In genomic region chr17:46212634-46213435, GRCh38 we compare ENCODE assay signal across 8 cellular contexts. TPM values are rescaled to one million over a fixed set of nuclear protein-coding genes. Genes with fewer than 3 reads are reported as not detected.
A peak's percentile ranks its signal among the peaks of the same experiment; 100 is the strongest.
DNase-seq lines count a peak whose midpoint lies in the region; ATAC-seq and TF ChIP-seq lines count a peak whose summit lies in the region.

No MANE protein-coding gene starts in this region.

- no peak for TF ChIP-seq EP300 in esophagus muscularis mucosa (IDR thresholded peaks at IDR 0.05)

- H3K27ac ChIP-seq in HEK293 (ENCODE audit: extremely low read depth, low read depth, low read length) = no peak overlapping the region
- H3K27ac ChIP-seq in esophagus muscularis mucosa (replicated peaks in 1 of 4) = peak overlapping the region; percentile 13 to 55 (median 32)
- H3K27ac ChIP-seq in upper lobe of right lung = no peak overlapping the region

- H3K36me3 ChIP-seq in HEK293 (ENCODE audit: control insufficient read depth in 2 of 2, insufficient read depth in 1 of 2, low read length in 2 of 2) (peaks cover 66 to 81% of the 10 kb centered on the region in 2 experiments), esophagus muscularis mucosa (peaks cover 0 to 14% (median 5%) of the 10 kb centered on the region in 4 donors), upper lobe of right lung (peaks cover 14% of the 10 kb centered on the region)

- no peaks in the 10 kb centered on the region for H3K27me3 ChIP-seq in esophagus muscularis mucosa
- no peaks in the 10 kb centered on the region for H3K27me3 ChIP-seq in upper lobe of right lung

- H3K4me1 ChIP-seq in HEK293 (ENCODE audit: control insufficient read depth, insufficient read depth, low read length) = no peaks in the 10 kb centered on the region
- H3K4me1 ChIP-seq in esophagus muscularis mucosa = peaks cover 7 to 47% (median 34%) of the 10 kb centered on the region in 4 donors
- no peaks in the 10 kb centered on the region for H3K4me1 ChIP-seq in upper lobe of right lung

- intact Hi-C loops in CD14-positive monocyte (cut with micrococcal nuclease) = loop anchor here in 1 of 2 donors (2.0 kb wide), 1 partner anchor 18 kb away; no protein-coding TSS in a partner anchor
- intact Hi-C loops in esophagus muscularis mucosa (cut with DNase I) = loop anchor here (1.0 to 5.0 kb wide), 2 partner anchors 171 to 211 kb away; no protein-coding TSS in a partner anchor
- intact Hi-C loops in natural killer cell (cut with micrococcal nuclease) = loop anchor here (1.0 kb wide), 3 partner anchors 19 to 211 kb away; no protein-coding TSS in a partner anchor
- intact Hi-C loops in upper lobe of right lung (cut with DNase I) = loop anchor here (5.0 kb wide), 1 partner anchor 211 kb away; no protein-coding TSS in a partner anchor

- POLR2A ChIA-PET in HEK293 (lab: Yijun Ruan, JAX) = interaction anchor here (1.1 to 2.0 kb wide), 3 partner anchors 14 to 54 kb away, joined by 3 to 12 read pairs (median 4); partner anchors contain the start of gene KANSL1

- H3K4me1 Mint-ChIP-seq in CD14-positive monocyte (peaks cover 17% of the 10 kb centered on the region), natural killer cell (peaks cover 14 to 18% of the 10 kb centered on the region in 2 donors)

- ATAC-seq in natural killer cell (peak; percentile 84 to 98 (median 94)), upper lobe of right lung (peak; percentile 83), GM18861 (IDR thresholded peaks at IDR 0.05; ENCODE audit: unreplicated experiment) (no peak)

- H3K4me3 ChIP-seq in HEK293 (ENCODE audit: low read depth, low read length) (no peak overlapping the region), esophagus muscularis mucosa (no peak overlapping the region), upper lobe of right lung (no peak overlapping the region)

- H3K4me3 Mint-ChIP-seq in CD14-positive monocyte (no peak overlapping the region), natural killer cell (peak overlapping the region; percentile 79)

- CTCF ChIA-PET in HEK293 (lab: Yijun Ruan, JAX) = interaction anchor here (0.6 to 4.6 kb wide), 36 partner anchors 9 to 885 kb away, joined by 3 to 96 read pairs (median 4); partner anchors contain the start of gene KANSL1

- peaks cover 0 to 2% (median 0%) of the 10 kb centered on the region in 3 donors for H3K27me3 Mint-ChIP-seq in CD14-positive monocyte (ENCODE audit: low read depth in 3 of 3)
- no peaks in the 10 kb centered on the region for H3K27me3 Mint-ChIP-seq in natural killer cell (ENCODE audit: low read depth in 2 of 2)

- H3K36me3 Mint-ChIP-seq in CD14-positive monocyte (peaks cover 6 to 10% of the 10 kb centered on the region in 2 donors), natural killer cell (peaks cover 10% of the 10 kb centered on the region)

- H3K9me3 Mint-ChIP-seq in CD14-positive monocyte (no peaks in the 10 kb centered on the region), natural killer cell (no peaks in the 10 kb centered on the region)

- H3K27ac Mint-ChIP-seq in CD14-positive monocyte (peak overlapping the region in 1 of 7 donors; percentile 3), natural killer cell (peak overlapping the region; percentile 79 to 90)

- TF ChIP-seq POLR2A in esophagus muscularis mucosa (IDR thresholded peaks at IDR 0.05; ENCODE audit: low read depth) = no peak

- WGBS in esophagus muscularis mucosa = 42% methylated on average over 11 of the region's 11 CpGs

- no peaks in the 10 kb centered on the region for H3K9me3 ChIP-seq in HEK293 (ENCODE audit: control insufficient read depth, insufficient read depth, low read depth, low read length)
- no peaks in the 10 kb centered on the region for H3K9me3 ChIP-seq in esophagus muscularis mucosa
- H3K9me3 ChIP-seq in upper lobe of right lung = no peaks in the 10 kb centered on the region

- DNase-seq in CD14-positive monocyte (ENCODE audit: low spot score) (no peak), NCI-H82 (lab: John Stamatoyannopoulos, UW) (peak; percentile 77), esophagus muscularis mucosa (ENCODE audit: extremely low spot score) (peak; percentile 92), natural killer cell (peak; percentile 38), upper lobe of right lung (no peak)
- peak; percentile 21 for DNase-seq in activated CD8-positive, alpha-beta memory T cell treated with anti-CD3 and anti-CD28 coated beads, Interleukin-2, amount 50 U/mL, for 24 hours (ENCODE audit: extremely low read depth)

- TF ChIP-seq CTCF in CD14-positive monocyte (IDR thresholded peaks at IDR 0.05) (peak; percentile 83), HEK293 (tag by site-specific recombination; IDR thresholded peaks at IDR 0.05) (peak; percentile 79), esophagus muscularis mucosa (IDR thresholded peaks at IDR 0.05) (peak; percentile 77 to 89 (median 79)), natural killer cell (IDR thresholded peaks at IDR 0.05) (peak; percentile 75), upper lobe of right lung (IDR thresholded peaks at IDR 0.05) (peak; percentile 76)

TF ChIP-seq in HEK293, 187 proteins besides CTCF, POLR2A, EP300 and RAD21 (continues in another document):
- TF ChIP-seq ZFP41 (tag by site-specific recombination; IDR thresholded peaks at IDR 0.05; ENCODE audit: borderline replicate concordance) = no peak
- 0 out of 2 replicates have a peak, but pooled peaks have one; percentile 24 for TF ChIP-seq ZFP37 (tag by site-specific recombination; IDR thresholded peaks at IDR 0.05)
- no peak for TF ChIP-seq REPIN1 (tag by site-specific recombination; IDR thresholded peaks at IDR 0.05; ENCODE audit: low read depth)
- peak; percentile 70; the same call in 1 of the 2 replicates for TF ChIP-seq ZNF600 (tag by site-specific recombination; IDR thresholded peaks at IDR 0.05)
- TF ChIP-seq GFI1B (tag by site-specific recombination; IDR thresholded peaks at IDR 0.05) = no peak
- peak; percentile 17; the same call in 1 of the 2 replicates for TF ChIP-seq ZNF280D (tag by site-specific recombination; IDR thresholded peaks at IDR 0.05)
- no peak for TF ChIP-seq ZNF404 (tag by site-specific recombination; IDR thresholded peaks at IDR 0.05)
- no peak for TF ChIP-seq ZNF24 (tag by site-specific recombination; IDR thresholded peaks at IDR 0.05)
- peak; percentile 71; the same call in 1 of the 2 replicates for TF ChIP-seq PRDM1 (tag by site-specific recombination; IDR thresholded peaks at IDR 0.05)
- peak; percentile 45; the same call in 1 of the 2 replicates for TF ChIP-seq SP7 (tag by site-specific recombination; IDR thresholded peaks at IDR 0.05)
- TF ChIP-seq ZSCAN23 (tag by site-specific recombination; IDR thresholded peaks at IDR 0.05) = peak; percentile 69; the same call in 1 of the 2 replicates
- TF ChIP-seq ZNF391 (tag by site-specific recombination; IDR thresholded peaks at IDR 0.05; ENCODE audit: borderline replicate concordance, low read depth) = peak; percentile 25; the same call in 1 of the 2 replicates
- no peak for TF ChIP-seq ZNF248 (tag by site-specific recombination; IDR thresholded peaks at IDR 0.05)
- TF ChIP-seq ZNF26 (tag by site-specific recombination; IDR thresholded peaks at IDR 0.05) = no peak
- TF ChIP-seq ZNF501 (tag by site-specific recombination; IDR thresholded peaks at IDR 0.05) = 0 out of 2 replicates have a peak, but pooled peaks have one; percentile 36
- 0 out of 2 replicates have a peak, but pooled peaks have one; percentile 31 for TF ChIP-seq ZNF184 (tag by site-specific recombination; IDR thresholded peaks at IDR 0.05)
- no peak for TF ChIP-seq ZNF768 (tag by site-specific recombination; IDR thresholded peaks at IDR 0.05)
- TF ChIP-seq ZNF561 (tag by site-specific recombination; IDR thresholded peaks at IDR 0.05; ENCODE audit: borderline replicate concordance) = peak; percentile 55; the same call in 1 of the 2 replicates
- TF ChIP-seq ZNF324 (tag by site-specific recombination; IDR thresholded peaks at IDR 0.05) = no peak
- TF ChIP-seq ZNF707 (tag by site-specific recombination; IDR thresholded peaks at IDR 0.05) = no peak
- peak; percentile 56 for TF ChIP-seq ZBTB17 (tag by site-specific recombination; IDR thresholded peaks at IDR 0.05)
- no peak for TF ChIP-seq ZNF221 (tag by site-specific recombination; IDR thresholded peaks at IDR 0.05; ENCODE audit: borderline replicate concordance)

RNA-seq across cellular contexts. Expression of gene KANSL1, which starts 19.6 kb away (rescaled TPM):
- polyA plus RNA-seq in CD14-positive monocyte = 1 to 10 TPM; 3.1 to 4.6 TPM
- total RNA-seq in esophagus muscularis mucosa (100 to 1,000 TPM in 1 of 4 donors, 10 to 100 TPM in 3; 55.0 to 124 (median 70.0) TPM), natural killer cell (100 to 1,000 TPM; 202 to 240 (median 220) TPM), upper lobe of right lung (69.8 TPM)

Comparison
In these comparisons a context has a peak if more than half of its experiments do, and no peak if none do; other contexts are left out.
1. DNase-seq: peak in NCI-H82 (single experiment), activated CD8-positive, alpha-beta memory T cell treated with anti-CD3 and anti-CD28 coated beads, Interleukin-2, amount 50 U/mL, for 24 hours (single experiment), esophagus muscularis mucosa (single experiment) and natural killer cell (single experiment); none in CD14-positive monocyte (single experiment) and upper lobe of right lung (single experiment).
2. H3K27ac ChIP-seq: peak in esophagus muscularis mucosa (4 of 4); none in HEK293 (single experiment) and upper lobe of right lung (single experiment).
3. Peak in every context shown above with its lines, with median percentiles within 50 percentile points of each other: CTCF ChIP-seq.